Comparison of ENCODE assay signal across 6 cellular contexts in genomic region chr20:54922636-54923035, GRCh38.
"Had no signal": no experiment of that assay in that cellular context is flagged by ENCODE, and none has a peak within 500 bp of the region (broad histone marks: within the 10 kb centered on the region; RNA-seq: fewer than 3 reads in every experiment).

No MANE protein-coding gene starts in this region.

- H3K9ac ChIP-seq: KMS-11 had no signal

- FAIRE-seq: K562 had no signal

- DNase-seq: IMR-90, KBM-7, KG1 had no signal

- ATAC-seq: K562 had no signal

- H3K4me2 ChIP-seq: KMS-11 had no signal

- H3K27ac ChIP-seq: HL-60, KMS-11 had no signal

- H3K4me3 ChIP-seq: K562 had no signal
